ENCODE assay signal across 20 cellular contexts in genomic region chr4:3635090-3635820, GRCh38.
A peak's percentile ranks its signal among the peaks of the same experiment; 100 is the strongest.
DNase-seq lines count a peak whose midpoint lies in the region; ATAC-seq and TF ChIP-seq lines count a peak whose summit lies in the region.
"Had no signal": no experiment of that assay in that cellular context is flagged by ENCODE, and none has a peak within 500 bp of the region (broad histone marks: within the 10 kb centered on the region; RNA-seq: fewer than 3 reads in every experiment).

No MANE protein-coding gene starts in this region.

- H3K36me3 ChIP-seq in HEK293 (ENCODE audit: control insufficient read depth in 2 of 2, insufficient read depth in 1 of 2, low read length in 2 of 2) (no peaks in the 10 kb centered on the region), mucosa of descending colon (ENCODE audit: low read depth) (no peaks in the 10 kb centered on the region)
- H3K36me3 ChIP-seq: MG63 had no signal

- POLR2A ChIA-PET in HEK293 (lab: Yijun Ruan, JAX) = no interaction called here

- no peaks in the 10 kb centered on the region for H3K9me3 ChIP-seq in HEK293 (ENCODE audit: control insufficient read depth, insufficient read depth, low read depth, low read length)
- H3K9me3 ChIP-seq in mucosa of descending colon = no peaks in the 10 kb centered on the region
- H3K9me3 ChIP-seq: A549, MG63 had no signal

- no peak overlapping the region for H3K27ac Mint-ChIP-seq in activated naive CD4-positive, alpha-beta T cell treated with anti-CD3 and anti-CD28 coated beads for 36 hours
- H3K27ac Mint-ChIP-seq: B cell, HFFc6 had no signal

- no peaks in the 10 kb centered on the region for H3K4me1 ChIP-seq in HEK293 (ENCODE audit: control insufficient read depth, insufficient read depth, low read length)
- peaks cover 3% of the 10 kb centered on the region for H3K4me1 ChIP-seq in mucosa of descending colon (ENCODE audit: low read depth)
- H3K4me1 ChIP-seq: A549 had no signal

- no peak overlapping the region for H3K27ac ChIP-seq in HEK293 (ENCODE audit: extremely low read depth, low read depth, low read length)
- H3K27ac ChIP-seq: A549, RWPE1 had no signal

- peak; percentile 73 for ATAC-seq in mucosa of descending colon
- no peak for ATAC-seq in stimulated activated naive CD8-positive, alpha-beta T cell treated with anti-CD3 and anti-CD28 coated beads, Interleukin-15, Interleukin-2, amounts not matched to agents 100 U/mL and 50 U/mL, for 24 hours
- ATAC-seq: A549 had no signal

- H3K4me3 Mint-ChIP-seq in activated naive CD4-positive, alpha-beta T cell treated with anti-CD3 and anti-CD28 coated beads for 36 hours = no peak overlapping the region
- H3K4me3 Mint-ChIP-seq: B cell, CD14-positive monocyte, HFFc6 had no signal

- H3K36me3 Mint-ChIP-seq in activated naive CD4-positive, alpha-beta T cell treated with anti-CD3 and anti-CD28 coated beads for 36 hours (ENCODE audit: low read depth) = no peaks in the 10 kb centered on the region
- H3K36me3 Mint-ChIP-seq: CD14-positive monocyte had no signal

- no peak overlapping the region for H3K4me3 ChIP-seq in HEK293 (ENCODE audit: low read depth, low read length)
- no peak overlapping the region for H3K4me3 ChIP-seq in fibroblast of villous mesenchyme (ENCODE audit: low read depth, low read length)
- no peak overlapping the region for H3K4me3 ChIP-seq in mucosa of descending colon
- H3K4me3 ChIP-seq: A549, MG63 had no signal

- intact Hi-C loops in mucosa of descending colon (cut with DNase I, micrococcal nuclease) = no loop called here
- intact Hi-C loops in posterior vena cava (cut with DNase I) = loop anchor here in 1 of 2 donors (2.0 kb wide), 1 partner anchor 34 kb away; no protein-coding TSS in a partner anchor
- intact Hi-C loops in activated naive CD4-positive, alpha-beta T cell treated with anti-CD3 and anti-CD28 coated beads for 36 hours (cut with micrococcal nuclease) = no loop called here

- no peaks in the 10 kb centered on the region for H3K9me3 Mint-ChIP-seq in activated naive CD4-positive, alpha-beta T cell treated with anti-CD3 and anti-CD28 coated beads for 36 hours
- H3K9me3 Mint-ChIP-seq: HFFc6 had no signal

- no peaks in the 10 kb centered on the region for H3K4me1 Mint-ChIP-seq in activated naive CD4-positive, alpha-beta T cell treated with anti-CD3 and anti-CD28 coated beads for 36 hours (ENCODE audit: low read depth)
- H3K4me1 Mint-ChIP-seq: B cell, CD14-positive monocyte had no signal

- no peaks in the 10 kb centered on the region for H3K27me3 Mint-ChIP-seq in activated naive CD4-positive, alpha-beta T cell treated with anti-CD3 and anti-CD28 coated beads for 36 hours (ENCODE audit: low read depth)
- H3K27me3 Mint-ChIP-seq: B cell had no signal

- DNase-seq in fibroblast of villous mesenchyme (ENCODE audit: low read depth) (peak; percentile 93), mucosa of descending colon (peak in 2 of 3 donors; percentile 32 to 43), posterior vena cava (ENCODE audit: low spot score) (peak; percentile 56), NCI-H1105 (lab: John Stamatoyannopoulos, UW) (no peak), NCI-H82 (lab: John Stamatoyannopoulos, UW) (no peak)
- no peak for DNase-seq in activated naive CD4-positive, alpha-beta T cell treated with anti-CD3 and anti-CD28 coated beads for 36 hours
- no peak for DNase-seq in stimulated activated naive CD8-positive, alpha-beta T cell treated with anti-CD3 and anti-CD28 coated beads, Interleukin-15, Interleukin-2, amounts not matched to agents 100 U/mL and 50 U/mL, for 24 hours
- DNase-seq: DMS79; H7; HFFc6; MG63; NCI-H1436 treated with DMSO at 0.1 percent for 48 hours; NCI-H1930; NCI-H748 treated with DMSO at 0.1 percent for 48 hours; NK-92 treated with Interleukin-12 subunit alpha and Interleukin-12 subunit beta, amount 100 ng/mL, for 24 hours had no signal

- no peak for TF ChIP-seq CTCF in HEK293 (tag by site-specific recombination; IDR thresholded peaks at IDR 0.05)
- TF ChIP-seq CTCF in fibroblast of villous mesenchyme (IDR thresholded peaks at IDR 0.05; ENCODE audit: insufficient read depth, low read depth, low read length) = no peak
- TF ChIP-seq CTCF in mucosa of descending colon (IDR thresholded peaks at IDR 0.05) = no peak

- CTCF ChIA-PET in HEK293 (lab: Yijun Ruan, JAX) = no interaction called here
- CTCF ChIA-PET in activated naive CD4-positive, alpha-beta T cell treated with anti-CD3 and anti-CD28 coated beads for 36 hours (lab: Charles Lee) = no interaction called here

TF ChIP-seq in HEK293, 187 proteins besides CTCF, POLR2A, EP300 and RAD21:
- 0 out of 2 replicates have a peak, but pooled peaks have one; percentile 12 for TF ChIP-seq KLF1 (tag by site-specific recombination; IDR thresholded peaks at IDR 0.05)
- no peak for TF ChIP-seq ZNF138 (tag by site-specific recombination; IDR thresholded peaks at IDR 0.05; ENCODE audit: borderline replicate concordance)

Comparison
In these comparisons a context has a peak if more than half of its experiments do, and no peak if none do; other contexts are left out.
1. DNase-seq: peak in fibroblast of villous mesenchyme (single experiment), mucosa of descending colon (2 of 3) and posterior vena cava (single experiment); none in NCI-H1105 (single experiment), activated naive CD4-positive, alpha-beta T cell treated with anti-CD3 and anti-CD28 coated beads for 36 hours (single experiment), stimulated activated naive CD8-positive, alpha-beta T cell treated with anti-CD3 and anti-CD28 coated beads, Interleukin-15, Interleukin-2, amounts not matched to agents 100 U/mL and 50 U/mL, for 24 hours (single experiment) and NCI-H82 (single experiment).